ENCODE assay signal across 22 cellular contexts in the genomic region with DNA sequence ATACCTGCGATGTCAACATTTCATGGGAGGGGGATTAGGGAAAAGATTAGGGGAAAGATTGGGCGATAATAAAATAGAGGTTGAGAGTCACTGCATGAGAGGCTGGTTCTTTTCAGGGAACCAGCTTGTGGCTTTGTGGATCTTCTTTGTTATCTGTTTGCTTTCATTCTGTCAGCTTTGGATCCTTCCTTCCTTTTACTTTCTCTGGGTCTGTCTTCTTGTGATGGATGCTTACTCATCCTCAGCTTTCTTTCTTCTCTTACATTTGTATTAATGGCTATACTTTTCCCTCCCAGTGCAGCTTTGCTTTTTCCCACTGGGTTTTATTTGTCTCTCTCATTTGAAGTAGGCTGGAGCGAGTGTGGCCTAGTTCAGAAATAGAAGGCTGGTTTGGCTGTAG. TPM values are rescaled to one million over a fixed set of nuclear protein-coding genes. Genes with fewer than 3 reads are reported as not detected.
DNase-seq lines count a peak whose midpoint lies in the region; ATAC-seq lines count a peak whose summit lies in the region.
"Had no signal": no experiment of that assay in that cellular context is flagged by ENCODE, and none has a peak within 500 bp of the region (broad histone marks: within the 10 kb centered on the region; RNA-seq: fewer than 3 reads in every experiment).

No MANE protein-coding gene starts in this region.

- H3K4me1 Mint-ChIP-seq in T-helper 2 cell treated with Interferon-gamma antibody and Interleukin-4, amounts not matched to agents 5 μg/mL and 100 μg/mL, for 36 hours (ENCODE audit: low read depth): peaks cover 42% of the 10 kb centered on the region
- peaks cover 14 to 61% (median 46%) of the 10 kb centered on the region in 4 donors for H3K4me1 Mint-ChIP-seq in CD4-positive, CD25-positive, alpha-beta regulatory T cell
- peaks cover 42% of the 10 kb centered on the region for H3K4me1 Mint-ChIP-seq in activated naive CD8-positive, alpha-beta T cell treated with anti-CD3 and anti-CD28 coated beads, Interleukin-2, amount 10 ng/mL, durations not matched to agents 7 days and 5 days

- no peak overlapping the region for H3K27ac ChIP-seq in CD4-positive, CD25-positive, alpha-beta regulatory T cell (ENCODE audit: insufficient read depth, low read length, poor library complexity, severe bottlenecking)
- H3K27ac ChIP-seq: foreskin keratinocyte, left lung, right atrium auricular region had no signal

- no peaks in the 10 kb centered on the region for H3K36me3 Mint-ChIP-seq in T-helper 2 cell treated with Interferon-gamma antibody and Interleukin-4, amounts not matched to agents 5 μg/mL and 100 μg/mL, for 36 hours (ENCODE audit: low read depth)
- H3K36me3 Mint-ChIP-seq in CD4-positive, CD25-positive, alpha-beta regulatory T cell: peaks cover 11% of the 10 kb centered on the region
- peaks cover 2% of the 10 kb centered on the region for H3K36me3 Mint-ChIP-seq in activated naive CD8-positive, alpha-beta T cell treated with anti-CD3 and anti-CD28 coated beads, Interleukin-2, amount 10 ng/mL, durations not matched to agents 7 days and 5 days
- H3K36me3 Mint-ChIP-seq: natural killer cell had no signal

- no peaks in the 10 kb centered on the region for H3K36me3 ChIP-seq in CD4-positive, CD25-positive, alpha-beta regulatory T cell (ENCODE audit: control insufficient read depth, insufficient read depth, low read length)
- H3K36me3 ChIP-seq: left lung, right atrium auricular region had no signal

- POLR2A ChIA-PET in activated naive CD8-positive, alpha-beta T cell treated with anti-CD3 and anti-CD28 coated beads, Interleukin-2, amount 10 ng/mL, durations not matched to agents 7 days and 5 days (lab: Charles Lee): no interaction called here

- H3K27me3 Mint-ChIP-seq in T-helper 2 cell treated with Interferon-gamma antibody and Interleukin-4, amounts not matched to agents 5 μg/mL and 100 μg/mL, for 36 hours (ENCODE audit: low read depth): no peaks in the 10 kb centered on the region
- no peaks in the 10 kb centered on the region for H3K27me3 Mint-ChIP-seq in CD4-positive, CD25-positive, alpha-beta regulatory T cell
- H3K27me3 Mint-ChIP-seq in activated naive CD8-positive, alpha-beta T cell treated with anti-CD3 and anti-CD28 coated beads, Interleukin-2, amount 10 ng/mL, durations not matched to agents 7 days and 5 days: peaks cover 2% of the 10 kb centered on the region

- no peaks in the 10 kb centered on the region for H3K9me3 Mint-ChIP-seq in T-helper 2 cell treated with Interferon-gamma antibody and Interleukin-4, amounts not matched to agents 5 μg/mL and 100 μg/mL, for 36 hours
- no peaks in the 10 kb centered on the region for H3K9me3 Mint-ChIP-seq in CD4-positive, CD25-positive, alpha-beta regulatory T cell
- H3K9me3 Mint-ChIP-seq in activated naive CD8-positive, alpha-beta T cell treated with anti-CD3 and anti-CD28 coated beads, Interleukin-2, amount 10 ng/mL, durations not matched to agents 7 days and 5 days: no peaks in the 10 kb centered on the region
- H3K9me3 Mint-ChIP-seq: natural killer cell had no signal

- no peaks in the 10 kb centered on the region for H3K9me3 ChIP-seq in CD4-positive, CD25-positive, alpha-beta regulatory T cell (ENCODE audit: control insufficient read depth in 2 of 2, low read length in 2 of 2)
- H3K9me3 ChIP-seq: left lung, right atrium auricular region had no signal

- H3K27me3 ChIP-seq in CD4-positive, CD25-positive, alpha-beta regulatory T cell (ENCODE audit: control insufficient read depth, insufficient read depth, low read length): no peaks in the 10 kb centered on the region
- H3K27me3 ChIP-seq: foreskin keratinocyte, left lung, right atrium auricular region had no signal

- ATAC-seq in CD4-positive, CD25-positive, alpha-beta regulatory T cell (ENCODE audit: low read depth in 2 of 2): no peak
- ATAC-seq in activated naive CD8-positive, alpha-beta T cell treated with anti-CD3 and anti-CD28 coated beads, Interleukin-2, amount 10 ng/mL, durations not matched to agents 7 days and 5 days (ENCODE audit: low read depth): no peak
- no peak for ATAC-seq in GM21786 (IDR thresholded peaks at IDR 0.05; ENCODE audit: unreplicated experiment)
- ATAC-seq: activated CD4-positive, CD25-positive, alpha-beta regulatory T cell treated with anti-CD3 and anti-CD28 coated beads, Interleukin-2, amount 50 U/mL, for 24 hours; foreskin keratinocyte; left lung; natural killer cell had no signal

- H3K4me3 ChIP-seq in CD4-positive, CD25-positive, alpha-beta regulatory T cell (ENCODE audit: low read depth, low read length): no peak overlapping the region
- H3K4me3 ChIP-seq: left lung, right atrium auricular region had no signal

- intact Hi-C loops in posterior cingulate gyrus (cut with DNase I): no loop called here

- H3K4me3 Mint-ChIP-seq in T-helper 2 cell treated with Interferon-gamma antibody and Interleukin-4, amounts not matched to agents 5 μg/mL and 100 μg/mL, for 36 hours: no peak overlapping the region
- H3K4me3 Mint-ChIP-seq in CD4-positive, CD25-positive, alpha-beta regulatory T cell: no peak overlapping the region
- no peak overlapping the region for H3K4me3 Mint-ChIP-seq in activated naive CD8-positive, alpha-beta T cell treated with anti-CD3 and anti-CD28 coated beads, Interleukin-2, amount 10 ng/mL, durations not matched to agents 7 days and 5 days
- H3K4me3 Mint-ChIP-seq: natural killer cell had no signal

- peak overlapping the region; percentile 34 for H3K27ac Mint-ChIP-seq in T-helper 2 cell treated with Interferon-gamma antibody and Interleukin-4, amounts not matched to agents 5 μg/mL and 100 μg/mL, for 36 hours
- H3K27ac Mint-ChIP-seq in CD4-positive, CD25-positive, alpha-beta regulatory T cell: peak overlapping the region in 2 of 3 donors; percentile 58 to 62
- peak overlapping the region; percentile 32 for H3K27ac Mint-ChIP-seq in activated naive CD8-positive, alpha-beta T cell treated with anti-CD3 and anti-CD28 coated beads, Interleukin-2, amount 10 ng/mL, durations not matched to agents 7 days and 5 days

- H3K4me1 ChIP-seq in CD4-positive, CD25-positive, alpha-beta regulatory T cell (ENCODE audit: control insufficient read depth, insufficient read depth, low read length, poor library complexity, severe bottlenecking): peaks cover 6% of the 10 kb centered on the region
- H3K4me1 ChIP-seq: foreskin keratinocyte had no signal

- DNase-seq in T-helper 2 cell treated with Interferon-gamma antibody and Interleukin-4, amounts not matched to agents 5 μg/mL and 100 μg/mL, for 36 hours (ENCODE audit: low spot score): no peak
- DNase-seq in T-helper 2 cell (no peak), OCI-M1 (lab: John Stamatoyannopoulos, UW) (peak; percentile 31), SHP77 (lab: John Stamatoyannopoulos, UW) (no peak), posterior cingulate gyrus (no peak)
- DNase-seq in CD4-positive, CD25-positive, alpha-beta regulatory T cell: no peak
- no peak for DNase-seq in activated naive CD8-positive, alpha-beta T cell treated with anti-CD3 and anti-CD28 coated beads, Interleukin-2, amount 10 ng/mL, durations not matched to agents 7 days and 5 days
- DNase-seq: Calu3; cerebellar nuclear complex; erythroblast; foreskin keratinocyte; KG1; left lung; natural killer cell; NCI-H187 treated with DMSO at 0.1 percent for 48 hours; NCI-H774; SHP77 treated with DMSO at 0.1 percent for 48 hours; stimulated activated CD4-positive, alpha-beta T cell treated with anti-CD3 and anti-CD28 coated beads, Interleukin-4, amount 100 ng/mL, for 4 hours; trophoblast cell had no signal

RNA-seq across cellular contexts. Expression of gene RPTOR, which starts 47.1 kb away (rescaled TPM):
- 70.1 TPM for total RNA-seq in CD4-positive, CD25-positive, alpha-beta regulatory T cell
- 1 to 10 TPM; 4.7 to 8.5 (median 6.8) TPM for polyA plus RNA-seq in CD4-positive, CD25-positive, alpha-beta regulatory T cell
- total RNA-seq in activated naive CD8-positive, alpha-beta T cell treated with anti-CD3 and anti-CD28 coated beads, Interleukin-2, amount 10 ng/mL, durations not matched to agents 7 days and 5 days: 10 to 100 TPM; 43.2 to 43.8 TPM
